ENCODE assay signal across 18 cellular contexts in the genomic region with DNA sequence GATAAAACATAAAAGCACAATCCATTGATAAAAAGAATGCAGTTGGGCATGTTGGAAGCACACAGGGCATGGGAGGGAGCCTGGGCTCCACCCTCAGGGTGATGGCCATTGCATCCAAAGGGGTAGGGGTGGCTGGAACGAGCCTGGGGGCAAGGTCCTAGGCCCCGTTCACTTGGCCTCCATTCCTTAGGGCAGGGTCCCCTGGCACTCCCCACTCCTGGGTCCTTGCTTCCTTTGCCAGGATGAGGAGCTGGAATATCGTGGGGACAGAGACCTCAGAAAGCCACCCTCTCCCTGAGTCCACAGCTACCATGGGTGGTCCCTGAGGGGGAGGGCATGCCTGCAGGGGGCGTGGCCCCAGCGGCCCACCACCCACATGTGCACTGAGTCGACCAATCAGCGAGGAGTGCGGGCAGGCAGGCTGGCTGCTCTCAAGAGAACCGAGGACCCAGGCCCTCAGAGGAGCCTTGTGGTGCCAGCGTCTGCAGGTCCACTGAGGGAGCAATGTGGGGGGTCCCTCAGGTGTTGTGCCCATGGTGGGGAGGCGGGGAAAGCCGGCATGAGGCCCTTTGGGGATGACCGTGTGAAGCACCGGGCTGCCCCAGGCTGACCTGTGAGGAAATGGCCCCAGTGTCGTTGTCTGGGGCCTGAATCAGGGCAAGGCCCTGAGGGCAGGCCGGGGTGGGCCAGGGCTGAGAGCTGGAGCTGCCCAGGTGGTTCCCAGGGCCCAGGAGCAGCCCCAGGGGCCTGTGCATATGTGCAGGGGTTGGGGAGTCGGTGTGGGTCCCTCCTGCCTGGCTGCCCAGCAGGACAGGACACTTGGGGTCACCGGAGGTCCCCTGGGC.
DNase-seq lines count a peak whose midpoint lies in the region; ATAC-seq, FAIRE-seq and TF ChIP-seq lines count a peak whose summit lies in the region.
"Had no signal": no experiment of that assay in that cellular context is flagged by ENCODE, and none has a peak within 500 bp of the region (broad histone marks: within the 10 kb centered on the region; RNA-seq: fewer than 3 reads in every experiment).

No MANE protein-coding gene starts in this region.

- H4K20me1 ChIP-seq in SK-N-SH (ENCODE audit: insufficient read depth) = no peaks in the 10 kb centered on the region
- H4K20me1 ChIP-seq in GM23338 (replicated peaks; ENCODE audit: insufficient read depth) = no peaks in the 10 kb centered on the region
- H4K20me1 ChIP-seq: BLaER1 had no signal

- 20% methylated on average over 1 of the region's 18 CpGs for WGBS in SK-N-SH (ENCODE audit: low lambda C conversion rate)

- TF ChIP-seq RAD21 in SK-N-SH (IDR thresholded peaks at IDR 0.05; ENCODE audit: low read length) = no peak

- H3K9me2 ChIP-seq in SK-N-SH (no peaks in the 10 kb centered on the region), GM23338 (ENCODE audit: insufficient read depth) (no peaks in the 10 kb centered on the region)

- H3K79me2 ChIP-seq in SK-N-SH (ENCODE audit: insufficient read depth) = no peaks in the 10 kb centered on the region
- H3K79me2 ChIP-seq in GM23338 (replicated peaks; ENCODE audit: insufficient read depth) = no peaks in the 10 kb centered on the region

- H3K27me3 Mint-ChIP-seq in GM23338 (ENCODE audit: insufficient read depth, low read depth, poor library complexity) (no peaks in the 10 kb centered on the region), osteocyte (ENCODE audit: unreplicated experiment) (no peaks in the 10 kb centered on the region)
- H3K27me3 Mint-ChIP-seq: CD8-positive, alpha-beta memory T cell had no signal

- H3K9ac ChIP-seq in SK-N-SH (no peak overlapping the region), kidney (ENCODE audit: low read length in 2 of 2) (no peak overlapping the region)
- H3K9ac ChIP-seq: BLaER1 had no signal

- H3K36me3 ChIP-seq in SK-N-SH (replicated peaks in 1 of 2; ENCODE audit: control insufficient read depth in 1 of 2, insufficient read depth in 2 of 2, low read length in 1 of 2) = no peaks in the 10 kb centered on the region
- no peaks in the 10 kb centered on the region for H3K36me3 ChIP-seq in GM23338 (ENCODE audit: insufficient read depth)
- H3K36me3 ChIP-seq in kidney (ENCODE audit: control insufficient read depth in 1 of 2, insufficient read depth in 2 of 2, low read length in 2 of 2) = no peaks in the 10 kb centered on the region
- H3K36me3 ChIP-seq: BLaER1 had no signal

- H3F3A ChIP-seq in SK-N-SH (replicated peaks; ENCODE audit: insufficient read depth) = no peaks in the 10 kb centered on the region
- no peaks in the 10 kb centered on the region for H3F3A ChIP-seq in GM23338 (replicated peaks; ENCODE audit: low read depth)

- H3K4me3 Mint-ChIP-seq in GM23338 = no peak overlapping the region
- H3K4me3 Mint-ChIP-seq in osteocyte (ENCODE audit: unreplicated experiment) = no peak overlapping the region
- H3K4me3 Mint-ChIP-seq: CD8-positive, alpha-beta memory T cell; H9 had no signal

- H3K4me1 ChIP-seq in SK-N-SH (ENCODE audit: control insufficient read depth in 1 of 2, insufficient read depth in 2 of 2, low read depth in 1 of 2, low read length in 1 of 2) (no peaks in the 10 kb centered on the region), GM23338 (ENCODE audit: insufficient read depth) (no peaks in the 10 kb centered on the region), kidney (ENCODE audit: control insufficient read depth in 1 of 2, insufficient read depth in 1 of 2, low read depth in 1 of 2, low read length in 2 of 2) (no peaks in the 10 kb centered on the region)
- H3K4me1 ChIP-seq: BLaER1, Caco-2 had no signal

- H3K4me3 ChIP-seq in SK-N-SH (ENCODE audit: low read depth in 2 of 2, low read length in 1 of 2) = no peak overlapping the region
- H3K4me3 ChIP-seq in GM23338 = no peak overlapping the region
- H3K4me3 ChIP-seq in kidney (ENCODE audit: low read length in 2 of 2) = no peak overlapping the region
- H3K4me3 ChIP-seq: BLaER1 had no signal

- ATAC-seq in SK-N-SH treated with all-trans-retinoic acid at 6 μM for 48 hours (no peak), GM23338 (peak; percentile 29; the same call in 1 of the 3 replicates), sciatic nerve (peak; percentile 15)

- POLR2A ChIA-PET in SK-N-SH (lab: Yijun Ruan, JAX) = no interaction called here

- H3K4me2 ChIP-seq in SK-N-SH = no peak overlapping the region
- H3K4me2 ChIP-seq in GM23338 = no peak overlapping the region
- H3K4me2 ChIP-seq: BLaER1 had no signal

- no peak overlapping the region for H2AFZ ChIP-seq in SK-N-SH (ENCODE audit: low read depth)
- H2AFZ ChIP-seq in GM23338 = no peak overlapping the region

- H3K27ac Mint-ChIP-seq in GM23338 (no peak overlapping the region), osteocyte (ENCODE audit: unreplicated experiment) (no peak overlapping the region)
- H3K27ac Mint-ChIP-seq: CD8-positive, alpha-beta memory T cell had no signal

- H3K9me3 Mint-ChIP-seq in GM23338 (0 out of 3 replicates have a peak, but pooled peaks cover 3% of the 10 kb centered on the region), osteocyte (ENCODE audit: unreplicated experiment) (peaks cover 18% of the 10 kb centered on the region)

- H3K27ac ChIP-seq in SK-N-SH (ENCODE audit: low read depth in 2 of 2, low read length in 1 of 2) = no peak overlapping the region
- H3K27ac ChIP-seq in GM23338 (ENCODE audit: low read depth) = no peak overlapping the region
- H3K27ac ChIP-seq in kidney (ENCODE audit: low read depth in 2 of 2, low read length in 2 of 2) = no peak overlapping the region
- H3K27ac ChIP-seq: 22Rv1, BLaER1 had no signal

- H3K4me1 Mint-ChIP-seq in GM23338 = no peaks in the 10 kb centered on the region
- H3K4me1 Mint-ChIP-seq in osteocyte (ENCODE audit: unreplicated experiment) = no peaks in the 10 kb centered on the region
- H3K4me1 Mint-ChIP-seq: CD8-positive, alpha-beta memory T cell; H9 had no signal

- FAIRE-seq in kidney (lab: Jason Lieb, UNC) = no peak
- FAIRE-seq: GM18507, HepG2 had no signal

- peak; percentile 11 for DNase-seq in SK-N-SH
- DNase-seq in GM23338 (ENCODE audit: low spot score) = no peak
- DNase-seq in kidney = peak; percentile 65
- DNase-seq in sciatic nerve (ENCODE audit: low spot score) = no peak
- DNase-seq in osteocyte (ENCODE audit: extremely low spot score, unreplicated experiment) = no peak
- no peak for DNase-seq in G401 (ENCODE audit: low spot score)
- no peak for DNase-seq in activated CD4-positive, alpha-beta T cell treated with anti-CD3 and anti-CD28 coated beads for 1 hour
- DNase-seq: AML-193; Caco-2; CD8-positive, alpha-beta memory T cell; DND-41; GOT3 had no signal

- H3K9me3 ChIP-seq in SK-N-SH (no peaks in the 10 kb centered on the region), kidney (ENCODE audit: control insufficient read depth in 1 of 2, low read length in 2 of 2) (no peaks in the 10 kb centered on the region)
- H3K9me3 ChIP-seq: Caco-2 had no signal

- H3K27me3 ChIP-seq in SK-N-SH (ENCODE audit: insufficient read depth) (no peaks in the 10 kb centered on the region), GM23338 (ENCODE audit: insufficient read depth) (no peaks in the 10 kb centered on the region)

- in situ Hi-C loops in G401 (cut with HindIII; ENCODE audit: low sequenced_read_pairs) = no loop called here

- TF ChIP-seq EP300 in SK-N-SH (IDR thresholded peaks at IDR 0.05; ENCODE audit: borderline replicate concordance in 1 of 2, low read depth in 1 of 2, low read length in 1 of 2) = no peak

- no peak for TF ChIP-seq CTCF in SK-N-SH (IDR thresholded peaks at IDR 0.05)
- no peak for TF ChIP-seq CTCF in GM23338 (conservative IDR thresholded peaks at IDR 0.05; ENCODE audit: low read depth in 2 of 2)
- TF ChIP-seq CTCF in kidney (IDR thresholded peaks at IDR 0.05; ENCODE audit: borderline replicate concordance, extremely low read depth, insufficient read depth) = no peak
- TF ChIP-seq CTCF in osteocyte (IDR thresholded peaks at IDR 0.05) = no peak

- CTCF ChIA-PET in SK-N-SH (lab: Yijun Ruan, JAX) = no interaction called here

- intact Hi-C loops in kidney (cut with DNase I) (no loop called here), sciatic nerve (cut with DNase I) (no loop called here)

- H3K36me3 Mint-ChIP-seq in GM23338 (ENCODE audit: low read depth) (no peaks in the 10 kb centered on the region), osteocyte (ENCODE audit: unreplicated experiment) (no peaks in the 10 kb centered on the region)
- H3K36me3 Mint-ChIP-seq: CD8-positive, alpha-beta memory T cell had no signal

TF ChIP-seq in SK-N-SH, 30 proteins besides CTCF, POLR2A, EP300 and RAD21:
- TF ChIP-seq EZH2phosphoT487 (IDR thresholded peaks at IDR 0.05; ENCODE audit: borderline replicate concordance, low read depth) = no peak

TF ChIP-seq in GM23338, 12 proteins besides CTCF, POLR2A, EP300 and RAD21 (continues in another document):
- TF ChIP-seq POLR2AphosphoS5 (IDR thresholded peaks at IDR 0.05; ENCODE audit: low read depth) (no peak), ETS1 (IDR thresholded peaks at IDR 0.05) (no peak), ZNF331 (CRISPR knock-in tag; IDR thresholded peaks at IDR 0.05; ENCODE audit: low read depth) (no peak), JUNB (IDR thresholded peaks at IDR 0.05; ENCODE audit: unreplicated experiment) (no peak)

Comparison
In these comparisons a context has a peak if more than half of its experiments do, and no peak if none do; other contexts are left out.
1. DNase-seq: peak in SK-N-SH (single experiment) and kidney (single experiment); none in GM23338 (single experiment), sciatic nerve (single experiment), osteocyte (single experiment), G401 (single experiment) and activated CD4-positive, alpha-beta T cell treated with anti-CD3 and anti-CD28 coated beads for 1 hour (single experiment).